8 cellular contexts compared by ENCODE assay signal in genomic region chr4:8403173-8403753, GRCh38. TPM values are rescaled to one million over a fixed set of nuclear protein-coding genes. Genes with fewer than 3 reads are reported as not detected.
DNase-seq lines count a peak whose midpoint lies in the region; ATAC-seq and TF ChIP-seq lines count a peak whose summit lies in the region.

No MANE protein-coding gene starts in this region.

- intact Hi-C loops in right lobe of liver (cut with DNase I): loop anchor here in 1 of 2 donors (10.0 kb wide), 1 partner anchor 228 kb away; no protein-coding TSS in a partner anchor

- H3K4me1 ChIP-seq in right lobe of liver: no peaks in the 10 kb centered on the region

- peaks cover 0 to 13% (median 3%) of the 10 kb centered on the region in 4 donors for H3K36me3 ChIP-seq in right lobe of liver

- TF ChIP-seq CTCF in GM12872 (IDR thresholded peaks at IDR 0.05; ENCODE audit: insufficient read depth, low read depth, low read length) (peak; percentile 80), right lobe of liver (IDR thresholded peaks at IDR 0.05) (peak; percentile 90 to 94 (median 92))

- no peaks in the 10 kb centered on the region for H3K9me3 ChIP-seq in right lobe of liver

- 56% methylated on average over 8 of the region's 12 CpGs for WGBS in right lobe of liver (ENCODE audit: insufficient coverage, low coverage, low lambda C conversion rate, missing lambda C conversion rate)

- H3K4me3 ChIP-seq in right lobe of liver: no peak overlapping the region

- H3K27me3 ChIP-seq in right lobe of liver: no peaks in the 10 kb centered on the region

- ATAC-seq in right lobe of liver: peak; percentile 95 to 99 (median 98)
- no peak for ATAC-seq in HG02623 (IDR thresholded peaks at IDR 0.05; ENCODE audit: unreplicated experiment)

- DNase-seq in 8988T (peak; percentile 92), NCI-H2081 treated with DMSO at 0.1 percent for 48 hours (lab: John Stamatoyannopoulos, UW) (peak; percentile 15), dermis blood vessel endothelial cell (peak; percentile 90), right lobe of liver (peak; percentile 83 to 89 (median 88))
- peak; percentile 34 to 49 for DNase-seq in activated CD4-positive, alpha-beta T cell treated with anti-CD3 and anti-CD28 coated beads for 24 hours (ENCODE audit: low read depth in 2 of 2)
- DNase-seq in stimulated activated CD8-positive, alpha-beta memory T cell treated with anti-CD3 and anti-CD28 coated beads, Interleukin-12 subunit alpha, Interleukin-12 subunit beta, amount 100 ng/mL, for 4 hours (ENCODE audit: low read depth): peak; percentile 6

- no peak overlapping the region for H3K27ac ChIP-seq in right lobe of liver

- no peak for TF ChIP-seq POLR2A in right lobe of liver (IDR thresholded peaks at IDR 0.05)

RNA-seq across cellular contexts. Expression of gene ACOX3, which starts 37.3 kb away (rescaled TPM):
- total RNA-seq in dermis blood vessel endothelial cell (29.3 and 44.2 TPM in 2 replicates), right lobe of liver (10 to 100 TPM; 18.5 to 36.9 (median 21.9) TPM)

RNA-seq across cellular contexts. Expression of gene TRMT44, which starts 37.3 kb away (rescaled TPM):
- total RNA-seq in dermis blood vessel endothelial cell (14.9 and 23.0 TPM in 2 replicates), right lobe of liver (10 to 100 TPM in 3 of 6 experiments, 1 to 10 TPM in 3; 8.8 to 10.6 (median 9.6) TPM)

Comparison
In these comparisons a context has a peak if more than half of its experiments do, and no peak if none do; other contexts are left out.
1. DNase-seq: peak in every context shown above with its lines; median percentile 92 in 8988T; 90 in dermis blood vessel endothelial cell; 88 in right lobe of liver; 42 in activated CD4-positive, alpha-beta T cell treated with anti-CD3 and anti-CD28 coated beads for 24 hours; 15 in NCI-H2081 treated with DMSO at 0.1 percent for 48 hours; 6 in stimulated activated CD8-positive, alpha-beta memory T cell treated with anti-CD3 and anti-CD28 coated beads, Interleukin-12 subunit alpha, Interleukin-12 subunit beta, amount 100 ng/mL, for 4 hours.